In the genomic region with DNA sequence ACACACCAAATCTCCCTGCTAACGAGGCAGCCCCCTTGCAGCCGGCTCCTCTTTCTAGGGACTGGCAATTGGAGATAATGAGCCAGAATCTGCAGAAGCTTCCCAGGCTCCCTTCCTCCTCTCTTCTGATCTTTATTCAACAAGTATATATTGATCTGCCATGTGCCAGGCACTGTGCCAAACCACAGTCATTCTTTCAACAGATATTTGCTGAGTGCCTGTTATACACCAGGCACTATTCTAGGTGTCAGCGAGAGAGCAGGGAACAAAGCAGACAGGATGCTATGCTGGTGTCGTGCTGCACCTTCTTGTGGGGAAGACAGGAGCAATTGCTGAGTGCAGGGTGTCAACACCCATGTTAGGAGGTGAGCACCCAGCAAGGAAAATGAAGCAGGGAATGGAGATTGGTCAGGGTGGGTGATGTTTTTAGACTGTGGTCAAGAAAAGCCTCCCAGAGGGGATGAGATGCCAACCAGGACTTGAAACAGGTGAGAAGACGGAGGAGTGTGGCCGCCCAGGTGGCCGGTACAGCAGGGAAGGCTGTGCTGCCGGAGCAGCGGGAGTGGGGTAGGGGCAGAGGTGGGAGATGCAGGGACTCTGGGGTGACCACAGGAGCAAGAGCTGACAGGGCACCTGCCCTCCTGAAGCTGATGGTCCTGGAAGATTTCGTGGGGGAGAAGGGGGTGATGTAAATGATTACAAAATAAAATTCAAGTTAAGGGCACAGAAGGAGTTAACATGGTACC, we compare ENCODE assay signal across 2 cellular contexts.
A peak's percentile ranks its signal among the peaks of the same experiment; 100 is the strongest.
TF ChIP-seq lines count a peak whose summit lies in the region.

No MANE protein-coding gene starts in this region.

TF ChIP-seq in HCT116, 20 proteins besides CTCF, POLR2A, EP300 and RAD21 (continued from another document):
- no peak for TF ChIP-seq SRF (IDR thresholded peaks at IDR 0.05; ENCODE audit: low read depth)
- no peak for TF ChIP-seq SP1 (IDR thresholded peaks at IDR 0.05; ENCODE audit: low read depth)
- TF ChIP-seq SIN3A (IDR thresholded peaks at IDR 0.05; ENCODE audit: low read depth) = no peak

TF ChIP-seq in liver, 16 proteins besides CTCF, POLR2A, EP300 and RAD21 (continued from another document):
- TF ChIP-seq, protein P1, sequence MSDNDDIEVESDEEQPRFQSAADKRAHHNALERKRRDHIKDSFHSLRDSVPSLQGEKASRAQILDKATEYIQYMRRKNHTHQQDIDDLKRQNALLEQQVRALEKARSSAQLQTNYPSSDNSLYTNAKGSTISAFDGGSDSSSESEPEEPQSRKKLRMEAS (IDR thresholded peaks at IDR 0.05) = peak; percentile 45
- TF ChIP-seq GABPA (IDR thresholded peaks at IDR 0.05 in 1 of 2, conservative IDR thresholded peaks at IDR 0.05 in 1 of 2) (no peak), NR2F2 (IDR thresholded peaks at IDR 0.05) (no peak), HNF4G (IDR thresholded peaks at IDR 0.05) (no peak), FOXA2 (IDR thresholded peaks at IDR 0.05) (peak; percentile 69), JUND (IDR thresholded peaks at IDR 0.05) (peak in 1 of 2 donors; percentile 60)
- TF ChIP-seq, protein P2, sequence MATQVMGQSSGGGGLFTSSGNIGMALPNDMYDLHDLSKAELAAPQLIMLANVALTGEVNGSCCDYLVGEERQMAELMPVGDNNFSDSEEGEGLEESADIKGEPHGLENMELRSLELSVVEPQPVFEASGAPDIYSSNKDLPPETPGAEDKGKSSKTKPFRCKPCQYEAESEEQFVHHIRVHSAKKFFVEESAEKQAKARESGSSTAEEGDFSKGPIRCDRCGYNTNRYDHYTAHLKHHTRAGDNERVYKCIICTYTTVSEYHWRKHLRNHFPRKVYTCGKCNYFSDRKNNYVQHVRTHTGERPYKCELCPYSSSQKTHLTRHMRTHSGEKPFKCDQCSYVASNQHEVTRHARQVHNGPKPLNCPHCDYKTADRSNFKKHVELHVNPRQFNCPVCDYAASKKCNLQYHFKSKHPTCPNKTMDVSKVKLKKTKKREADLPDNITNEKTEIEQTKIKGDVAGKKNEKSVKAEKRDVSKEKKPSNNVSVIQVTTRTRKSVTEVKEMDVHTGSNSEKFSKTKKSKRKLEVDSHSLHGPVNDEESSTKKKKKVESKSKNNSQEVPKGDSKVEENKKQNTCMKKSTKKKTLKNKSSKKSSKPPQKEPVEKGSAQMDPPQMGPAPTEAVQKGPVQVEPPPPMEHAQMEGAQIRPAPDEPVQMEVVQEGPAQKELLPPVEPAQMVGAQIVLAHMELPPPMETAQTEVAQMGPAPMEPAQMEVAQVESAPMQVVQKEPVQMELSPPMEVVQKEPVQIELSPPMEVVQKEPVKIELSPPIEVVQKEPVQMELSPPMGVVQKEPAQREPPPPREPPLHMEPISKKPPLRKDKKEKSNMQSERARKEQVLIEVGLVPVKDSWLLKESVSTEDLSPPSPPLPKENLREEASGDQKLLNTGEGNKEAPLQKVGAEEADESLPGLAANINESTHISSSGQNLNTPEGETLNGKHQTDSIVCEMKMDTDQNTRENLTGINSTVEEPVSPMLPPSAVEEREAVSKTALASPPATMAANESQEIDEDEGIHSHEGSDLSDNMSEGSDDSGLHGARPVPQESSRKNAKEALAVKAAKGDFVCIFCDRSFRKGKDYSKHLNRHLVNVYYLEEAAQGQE (IDR thresholded peaks at IDR 0.05) = no peak
